ENCODE assay signal across 1 cellular context in the genomic region with DNA sequence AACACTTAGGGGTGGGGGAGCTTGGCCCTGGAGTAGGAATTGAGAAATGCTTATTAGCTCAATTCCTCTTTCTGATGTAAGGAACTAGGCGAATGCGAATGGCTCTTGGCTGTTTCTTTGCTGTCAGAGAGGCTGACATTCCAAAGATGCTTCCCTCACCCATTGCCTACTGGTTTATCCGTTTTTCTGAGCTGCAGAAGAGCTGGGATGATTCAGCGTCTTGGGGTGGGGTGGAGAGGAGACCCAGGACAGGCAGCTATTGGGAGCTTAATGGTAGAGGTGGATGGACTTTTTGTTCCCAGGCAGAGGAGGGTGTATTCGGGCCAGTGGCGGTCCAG.
TF ChIP-seq lines count a peak whose summit lies in the region.

No MANE protein-coding gene starts in this region.

TF ChIP-seq in SK-N-SH treated with all-trans-retinoic acid at 6 μM for 48 hours, 23 proteins besides CTCF, POLR2A, EP300 and RAD21 (continued from another document):
- no peak for TF ChIP-seq CSRNP3 (CRISPR knock-in tag; IDR thresholded peaks at IDR 0.05)
- no peak for TF ChIP-seq ZFP3 (CRISPR knock-in tag; IDR thresholded peaks at IDR 0.05)
- TF ChIP-seq ESRRG (CRISPR knock-in tag; IDR thresholded peaks at IDR 0.05) = no peak
- no peak for TF ChIP-seq ZNF565 (CRISPR knock-in tag; conservative IDR thresholded peaks at IDR 0.05; ENCODE audit: low read depth)
- no peak for TF ChIP-seq TCF4 (CRISPR knock-in tag; IDR thresholded peaks at IDR 0.05; ENCODE audit: borderline replicate concordance)
- TF ChIP-seq SNAI2 (CRISPR knock-in tag; IDR thresholded peaks at IDR 0.05) = no peak
- no peak for TF ChIP-seq ZNF70 (CRISPR knock-in tag; IDR thresholded peaks at IDR 0.05)
- TF ChIP-seq RARB (CRISPR knock-in tag; IDR thresholded peaks at IDR 0.05) = no peak
- TF ChIP-seq, protein P1, sequence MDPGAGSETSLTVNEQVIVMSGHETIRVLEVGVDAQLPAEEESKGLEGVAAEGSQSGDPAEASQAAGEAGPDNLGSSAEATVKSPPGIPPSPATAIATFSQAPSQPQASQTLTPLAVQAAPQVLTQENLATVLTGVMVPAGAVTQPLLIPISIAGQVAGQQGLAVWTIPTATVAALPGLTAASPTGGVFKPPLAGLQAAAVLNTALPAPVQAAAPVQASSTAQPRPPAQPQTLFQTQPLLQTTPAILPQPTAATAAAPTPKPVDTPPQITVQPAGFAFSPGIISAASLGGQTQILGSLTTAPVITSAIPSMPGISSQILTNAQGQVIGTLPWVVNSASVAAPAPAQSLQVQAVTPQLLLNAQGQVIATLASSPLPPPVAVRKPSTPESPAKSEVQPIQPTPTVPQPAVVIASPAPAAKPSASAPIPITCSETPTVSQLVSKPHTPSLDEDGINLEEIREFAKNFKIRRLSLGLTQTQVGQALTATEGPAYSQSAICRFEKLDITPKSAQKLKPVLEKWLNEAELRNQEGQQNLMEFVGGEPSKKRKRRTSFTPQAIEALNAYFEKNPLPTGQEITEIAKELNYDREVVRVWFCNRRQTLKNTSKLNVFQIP (CRISPR knock-in tag; IDR thresholded peaks at IDR 0.05; ENCODE audit: borderline replicate concordance, low read depth) = no peak
